In genomic region chr20:47515843-47516242, GRCh38 we compare ENCODE assay signal across 29 cellular contexts. TPM values are rescaled to one million over a fixed set of nuclear protein-coding genes. Genes with fewer than 3 reads are reported as not detected.
A peak's percentile ranks its signal among the peaks of the same experiment; 100 is the strongest.
DNase-seq lines count a peak whose midpoint lies in the region; ATAC-seq and TF ChIP-seq lines count a peak whose summit lies in the region.
"Had no signal": no experiment of that assay in that cellular context is flagged by ENCODE, and none has a peak within 500 bp of the region (broad histone marks: within the 10 kb centered on the region; RNA-seq: fewer than 3 reads in every experiment).

No MANE protein-coding gene starts in this region.

- peaks cover 10% of the 10 kb centered on the region for H3K9me3 Mint-ChIP-seq in activated CD4-positive, alpha-beta T cell treated with anti-CD3 and anti-CD28 coated beads for 36 hours (ENCODE audit: low read depth)
- H3K9me3 Mint-ChIP-seq in activated CD4-positive, alpha-beta T cell treated with anti-CD3 and anti-CD28 coated beads, Interleukin-2, amount 10 ng/mL, durations not matched to agents 7 days and 5 days: peaks cover 19% of the 10 kb centered on the region
- H3K9me3 Mint-ChIP-seq in CD4-positive, CD25-positive, alpha-beta regulatory T cell: peaks cover 0 to 10% (median 0%) of the 10 kb centered on the region in 7 donors
- H3K9me3 Mint-ChIP-seq in nephron progenitor cell: peaks cover 23% of the 10 kb centered on the region

- H3K9ac ChIP-seq in SU-DHL-6 (ENCODE audit: low read length): peak overlapping the region; percentile 18; the same call in 1 of the 2 replicates

- H3K4me2 ChIP-seq in SU-DHL-6 (ENCODE audit: low read depth, low read length, poor library complexity, severe bottlenecking): peak overlapping the region; percentile 97

- H4K20me1 ChIP-seq in SU-DHL-6 (ENCODE audit: low read depth, low read length): peaks cover 11% of the 10 kb centered on the region; the same call in 1 of the 2 replicates

- no peak overlapping the region for H3K27ac ChIP-seq in CD4-positive, CD25-positive, alpha-beta regulatory T cell (ENCODE audit: insufficient read depth, low read length, poor library complexity, severe bottlenecking)
- peak overlapping the region; percentile 93 for H3K27ac ChIP-seq in SU-DHL-6 (ENCODE audit: low read depth, low read length)
- H3K27ac ChIP-seq: adrenal gland, C4-2B, cardiac muscle cell, epithelial cell of prostate, pancreas, stomach had no signal

- H3K9me3 ChIP-seq in CD4-positive, CD25-positive, alpha-beta regulatory T cell (ENCODE audit: control insufficient read depth in 2 of 2, low read length in 2 of 2): peaks cover 7 to 10% of the 10 kb centered on the region in 2 experiments
- peaks cover 7% of the 10 kb centered on the region; the same call in 1 of the 2 replicates for H3K9me3 ChIP-seq in SU-DHL-6 (ENCODE audit: insufficient read depth, low read length)
- H3K9me3 ChIP-seq: pancreas had no signal

- H3K79me2 ChIP-seq in SU-DHL-6 (ENCODE audit: insufficient read depth, low read length): peaks cover 100% of the 10 kb centered on the region

- no peaks in the 10 kb centered on the region for H3K27me3 ChIP-seq in CD4-positive, CD25-positive, alpha-beta regulatory T cell (ENCODE audit: control insufficient read depth, insufficient read depth, low read length)
- H3K27me3 ChIP-seq in SU-DHL-6 (ENCODE audit: low read length): no peaks in the 10 kb centered on the region
- H3K27me3 ChIP-seq: adrenal gland, cardiac muscle cell, MG63, pancreas, stomach had no signal

- H3K36me3 Mint-ChIP-seq in activated CD4-positive, alpha-beta T cell treated with anti-CD3 and anti-CD28 coated beads for 36 hours (ENCODE audit: low read depth): peaks cover 44% of the 10 kb centered on the region
- H3K36me3 Mint-ChIP-seq in activated CD4-positive, alpha-beta T cell treated with anti-CD3 and anti-CD28 coated beads, Interleukin-2, amount 10 ng/mL, durations not matched to agents 7 days and 5 days (ENCODE audit: low read depth): peaks cover 53% of the 10 kb centered on the region
- peaks cover 23% of the 10 kb centered on the region for H3K36me3 Mint-ChIP-seq in CD4-positive, CD25-positive, alpha-beta regulatory T cell
- H3K36me3 Mint-ChIP-seq in nephron progenitor cell (ENCODE audit: low read depth): peaks cover 51% of the 10 kb centered on the region

- no peak overlapping the region for H2AFZ ChIP-seq in SU-DHL-6 (ENCODE audit: low read depth, low read length, severe bottlenecking)

- peak overlapping the region; percentile 89 for H3K27ac Mint-ChIP-seq in activated CD4-positive, alpha-beta T cell treated with anti-CD3 and anti-CD28 coated beads for 36 hours
- no peak overlapping the region for H3K27ac Mint-ChIP-seq in activated CD4-positive, alpha-beta T cell treated with anti-CD3 and anti-CD28 coated beads, Interleukin-2, amount 10 ng/mL, durations not matched to agents 7 days and 5 days
- H3K27ac Mint-ChIP-seq in CD4-positive, CD25-positive, alpha-beta regulatory T cell: peak overlapping the region; percentile 1 to 93 (median 34)
- H3K27ac Mint-ChIP-seq in nephron progenitor cell: peak overlapping the region; percentile 3

- H3K27me3 Mint-ChIP-seq in activated CD4-positive, alpha-beta T cell treated with anti-CD3 and anti-CD28 coated beads for 36 hours: no peaks in the 10 kb centered on the region
- no peaks in the 10 kb centered on the region for H3K27me3 Mint-ChIP-seq in activated CD4-positive, alpha-beta T cell treated with anti-CD3 and anti-CD28 coated beads, Interleukin-2, amount 10 ng/mL, durations not matched to agents 7 days and 5 days
- H3K27me3 Mint-ChIP-seq in CD4-positive, CD25-positive, alpha-beta regulatory T cell: no peaks in the 10 kb centered on the region
- H3K27me3 Mint-ChIP-seq in nephron progenitor cell (ENCODE audit: low read depth, poor library complexity): no peaks in the 10 kb centered on the region
- H3K27me3 Mint-ChIP-seq: T-cell had no signal

- intact Hi-C loops in activated CD4-positive, alpha-beta T cell treated with anti-CD3 and anti-CD28 coated beads for 36 hours (cut with DNase I, micrococcal nuclease): loop anchor here in 1 of 2 experiments (1.0 to 2.0 kb wide), 5 partner anchors 13 to 94 kb away; no protein-coding TSS in a partner anchor

- peaks cover 85% of the 10 kb centered on the region for H3F3A ChIP-seq in SU-DHL-6 (ENCODE audit: insufficient read depth)

- no peak overlapping the region for H3K4me3 ChIP-seq in CD4-positive, CD25-positive, alpha-beta regulatory T cell (ENCODE audit: low read depth, low read length)
- H3K4me3 ChIP-seq in SU-DHL-6 (ENCODE audit: insufficient read depth, low read length, poor library complexity, severe bottlenecking): peak overlapping the region; percentile 7
- H3K4me3 ChIP-seq: adrenal gland, cardiac muscle cell, MG63, pancreas, stomach had no signal

- no peak for DNase-seq in activated CD4-positive, alpha-beta T cell treated with anti-CD3 and anti-CD28 coated beads for 36 hours
- DNase-seq in activated CD4-positive, alpha-beta T cell treated with anti-CD3 and anti-CD28 coated beads, Interleukin-2, amount 10 ng/mL, durations not matched to agents 7 days and 5 days: no peak
- DNase-seq in CD4-positive, CD25-positive, alpha-beta regulatory T cell: no peak
- DNase-seq in nephron progenitor cell (no peak), retina (no peak), AG08396 (ENCODE audit: low spot score) (no peak)
- DNase-seq: activated CD8-positive, alpha-beta memory T cell treated with anti-CD3 and anti-CD28 coated beads, Interleukin-2, amount 50 U/mL, for 48 hours; adrenal gland; dermis blood vessel endothelial cell; DMS153; foreskin fibroblast; GF-D8; HCEC 1CT; IMR-90; mammary epithelial cell; MG63; NCI-H1436 treated with DMSO at 0.1 percent for 48 hours; NCI-H2171 treated with DMSO at 0.1 percent for 48 hours; NCI-H526 treated with DMSO at 0.1 percent for 48 hours; pancreas; SHP77; stomach; T-cell; trophoblast cell had no signal

- peaks cover 14% of the 10 kb centered on the region for H3K4me1 ChIP-seq in CD4-positive, CD25-positive, alpha-beta regulatory T cell (ENCODE audit: control insufficient read depth, insufficient read depth, low read length, poor library complexity, severe bottlenecking)
- H3K4me1 ChIP-seq: pancreas had no signal

- CTCF ChIA-PET in activated CD4-positive, alpha-beta T cell treated with anti-CD3 and anti-CD28 coated beads for 36 hours (lab: Charles Lee): interaction anchor here (0.7 to 1.6 kb wide), 6 partner anchors 10 to 105 kb away, joined by 3 to 5 read pairs (median 4); partner anchors contain the start of gene NCOA3
- CTCF ChIA-PET in activated CD4-positive, alpha-beta T cell treated with anti-CD3 and anti-CD28 coated beads, Interleukin-2, amount 10 ng/mL, durations not matched to agents 7 days and 5 days (lab: Charles Lee): interaction anchor here (0.8 to 4.4 kb wide), 4 partner anchors 14 to 105 kb away, joined by 3 to 20 read pairs (median 4); partner anchors contain the start of gene NCOA3

- peak; percentile 88 for ATAC-seq in activated CD4-positive, alpha-beta T cell treated with anti-CD3 and anti-CD28 coated beads for 36 hours
- no peak for ATAC-seq in CD4-positive, CD25-positive, alpha-beta regulatory T cell (ENCODE audit: low read depth in 2 of 2)
- no peak for ATAC-seq in GM19452 (IDR thresholded peaks at IDR 0.05; ENCODE audit: unreplicated experiment)
- ATAC-seq: pancreas, T-cell had no signal

- TF ChIP-seq CTCF in SU-DHL-6 (IDR thresholded peaks at IDR 0.05; ENCODE audit: insufficient read depth, low read length, poor library complexity, severe bottlenecking) (no peak), nephron progenitor cell (IDR thresholded peaks at IDR 0.05) (no peak)

- H3K4me1 Mint-ChIP-seq in activated CD4-positive, alpha-beta T cell treated with anti-CD3 and anti-CD28 coated beads for 36 hours: peaks cover 65% of the 10 kb centered on the region
- peaks cover 29% of the 10 kb centered on the region for H3K4me1 Mint-ChIP-seq in activated CD4-positive, alpha-beta T cell treated with anti-CD3 and anti-CD28 coated beads, Interleukin-2, amount 10 ng/mL, durations not matched to agents 7 days and 5 days
- H3K4me1 Mint-ChIP-seq in CD4-positive, CD25-positive, alpha-beta regulatory T cell: peaks cover 14 to 68% (median 36%) of the 10 kb centered on the region in 4 donors
- H3K4me1 Mint-ChIP-seq in nephron progenitor cell: peaks cover 7% of the 10 kb centered on the region

- H3K4me3 Mint-ChIP-seq in activated CD4-positive, alpha-beta T cell treated with anti-CD3 and anti-CD28 coated beads for 36 hours: peak overlapping the region; percentile 5
- no peak overlapping the region for H3K4me3 Mint-ChIP-seq in activated CD4-positive, alpha-beta T cell treated with anti-CD3 and anti-CD28 coated beads, Interleukin-2, amount 10 ng/mL, durations not matched to agents 7 days and 5 days
- H3K4me3 Mint-ChIP-seq in CD4-positive, CD25-positive, alpha-beta regulatory T cell: no peak overlapping the region
- H3K4me3 Mint-ChIP-seq in nephron progenitor cell: no peak overlapping the region
- H3K4me3 Mint-ChIP-seq: T-cell had no signal

- H3K9me2 ChIP-seq in SU-DHL-6 (replicated peaks; ENCODE audit: insufficient read depth, low read length): no peaks in the 10 kb centered on the region

- H3K36me3 ChIP-seq in CD4-positive, CD25-positive, alpha-beta regulatory T cell (ENCODE audit: control insufficient read depth, insufficient read depth, low read length): peaks cover 15% of the 10 kb centered on the region
- peaks cover 28% of the 10 kb centered on the region for H3K36me3 ChIP-seq in SU-DHL-6 (ENCODE audit: low read length)
- H3K36me3 ChIP-seq: adrenal gland, cardiac muscle cell, pancreas had no signal

- POLR2A ChIA-PET in activated CD4-positive, alpha-beta T cell treated with anti-CD3 and anti-CD28 coated beads for 36 hours (lab: Charles Lee): interaction anchor here (0.7 to 1.3 kb wide), 2 partner anchors 9 to 29 kb away, joined by 3 to 4 read pairs; no protein-coding TSS in a partner anchor
- POLR2A ChIA-PET in activated CD4-positive, alpha-beta T cell treated with anti-CD3 and anti-CD28 coated beads, Interleukin-2, amount 10 ng/mL, durations not matched to agents 7 days and 5 days (lab: Charles Lee): no interaction called here

RNA-seq across cellular contexts. Expression of gene NCOA3, which starts 14.2 kb away (rescaled TPM):
- total RNA-seq in activated CD4-positive, alpha-beta T cell treated with anti-CD3 and anti-CD28 coated beads for 36 hours: 10 to 100 TPM; 76.4 to 83.4 TPM
- 10 to 100 TPM; 59.1 to 70.6 TPM for total RNA-seq in activated CD4-positive, alpha-beta T cell treated with anti-CD3 and anti-CD28 coated beads, Interleukin-2, amount 10 ng/mL, durations not matched to agents 7 days and 5 days
- 86.6 TPM for total RNA-seq in CD4-positive, CD25-positive, alpha-beta regulatory T cell
- 10 to 100 TPM; 21.4 to 32.3 (median 24.0) TPM for polyA plus RNA-seq in CD4-positive, CD25-positive, alpha-beta regulatory T cell
